ENCODE assay signal across 7 cellular contexts in genomic region chr17:17737938-17738894, GRCh38. TPM values are rescaled to one million over a fixed set of nuclear protein-coding genes. Genes with fewer than 3 reads are reported as not detected.
DNase-seq lines count a peak whose midpoint lies in the region; ATAC-seq and TF ChIP-seq lines count a peak whose summit lies in the region.

No MANE protein-coding gene starts in this region.

- H3K36me3 ChIP-seq in OCI-LY1 (ENCODE audit: insufficient read depth, low read length), result no peaks in the 10 kb centered on the region
- H3K36me3 ChIP-seq in mucosa of descending colon (ENCODE audit: low read depth), result no peaks in the 10 kb centered on the region
- no peaks in the 10 kb centered on the region for H3K36me3 ChIP-seq in tibial nerve
- no peaks in the 10 kb centered on the region for H3K36me3 ChIP-seq in effector memory CD4-positive, alpha-beta T cell (ENCODE audit: control insufficient read depth, insufficient read depth, low read length)

- H3F3A ChIP-seq in OCI-LY1 (ENCODE audit: insufficient read depth, low read length), result no peaks in the 10 kb centered on the region

- H3K4me1 ChIP-seq in OCI-LY1 (ENCODE audit: insufficient read depth, low read length, severe bottlenecking) (peaks cover 18% of the 10 kb centered on the region), mucosa of descending colon (ENCODE audit: low read depth) (peaks cover 36% of the 10 kb centered on the region), tibial nerve (peaks cover 0 to 80% (median 50%) of the 10 kb centered on the region in 4 donors)
- no peaks in the 10 kb centered on the region for H3K4me1 ChIP-seq in effector memory CD4-positive, alpha-beta T cell (ENCODE audit: control insufficient read depth, insufficient read depth, low read length, poor library complexity, severe bottlenecking)

- H2AFZ ChIP-seq in OCI-LY1 (ENCODE audit: low read length), result no peak overlapping the region

- H3K4me3 ChIP-seq in OCI-LY1 (ENCODE audit: low read depth, low read length, poor library complexity, severe bottlenecking) (no peak overlapping the region), dorsolateral prefrontal cortex (peak overlapping the region in 8 of 59 donors; percentile 12 to 67 (median 54)), mucosa of descending colon (no peak overlapping the region), tibial nerve (no peak overlapping the region)
- no peak overlapping the region for H3K4me3 ChIP-seq in effector memory CD4-positive, alpha-beta T cell (ENCODE audit: insufficient read depth, low read depth, low read length, poor library complexity, severe bottlenecking)

- 0 out of 2 replicates have a peak, but pooled peaks cover 7% of the 10 kb centered on the region for H3K27me3 ChIP-seq in OCI-LY1 (ENCODE audit: insufficient read depth, low read length)
- no peaks in the 10 kb centered on the region for H3K27me3 ChIP-seq in dorsolateral prefrontal cortex
- no peaks in the 10 kb centered on the region for H3K27me3 ChIP-seq in tibial nerve
- no peaks in the 10 kb centered on the region for H3K27me3 ChIP-seq in effector memory CD4-positive, alpha-beta T cell (replicated peaks; ENCODE audit: control insufficient read depth, insufficient read depth, low read length, poor library complexity, severe bottlenecking)

- TF ChIP-seq EP300 in tibial nerve (IDR thresholded peaks at IDR 0.05), result no peak

- H3K79me2 ChIP-seq in OCI-LY1 (ENCODE audit: insufficient read depth, low read length), result no peaks in the 10 kb centered on the region

- TF ChIP-seq CTCF in OCI-LY1 (IDR thresholded peaks at IDR 0.05; ENCODE audit: low read length), result no peak
- TF ChIP-seq CTCF in dorsolateral prefrontal cortex (IDR thresholded peaks at IDR 0.05 in 54 of 56, conservative IDR thresholded peaks at IDR 0.05 in 2 of 56; ENCODE audit: low read depth in 1 of 56, partially characterized antibody in 56 of 56), result no peak
- no peak for TF ChIP-seq CTCF in mucosa of descending colon (IDR thresholded peaks at IDR 0.05)
- TF ChIP-seq CTCF in tibial nerve (IDR thresholded peaks at IDR 0.05), result no peak

- TF ChIP-seq POLR2A in tibial nerve (IDR thresholded peaks at IDR 0.05), result no peak

- H3K27ac ChIP-seq in OCI-LY1 (ENCODE audit: low read depth, low read length, poor library complexity, severe bottlenecking), result peak overlapping the region; percentile 65
- peak overlapping the region in 58 of 59 donors; percentile 29 to 100 (median 98) for H3K27ac ChIP-seq in dorsolateral prefrontal cortex
- H3K27ac ChIP-seq in tibial nerve, result peak overlapping the region; percentile 60 to 83 (median 74)
- H3K27ac ChIP-seq in effector memory CD4-positive, alpha-beta T cell (ENCODE audit: insufficient read depth, low read length, poor library complexity, severe bottlenecking), result no peak overlapping the region

- H3K9me2 ChIP-seq in OCI-LY1 (ENCODE audit: low read depth, low read length), result no peaks in the 10 kb centered on the region

- peak overlapping the region; percentile 4; the same call in 1 of the 2 replicates for H3K9ac ChIP-seq in OCI-LY1 (ENCODE audit: low read length)

- WGBS in tibial nerve, 2 donors, result 22 to 50% methylated on average over 10 to 11 of the region's 16 CpGs

- no peak for DNase-seq in dorsolateral prefrontal cortex
- peak; percentile 78 to 86 (median 84) for DNase-seq in mucosa of descending colon
- DNase-seq in tibial nerve (ENCODE audit: low spot score in 2 of 2), result no peak
- DNase-seq in effector memory CD4-positive, alpha-beta T cell, result no peak
- no peak for DNase-seq in putamen (ENCODE audit: low spot score)
- no peak for DNase-seq in CD1c-positive myeloid dendritic cell (ENCODE audit: extremely low spot score)

- peak overlapping the region; percentile 35; the same call in 1 of the 2 replicates for H3K4me2 ChIP-seq in OCI-LY1 (ENCODE audit: low read length)

- intact Hi-C loops in dorsolateral prefrontal cortex (cut with DNase I), result loop anchor here in 1 of 2 donors (5.0 kb wide), 1 partner anchor 41 kb away; no protein-coding TSS in a partner anchor
- intact Hi-C loops in mucosa of descending colon (cut with DNase I, micrococcal nuclease), result no loop called here

- no peaks in the 10 kb centered on the region for H3K9me3 ChIP-seq in OCI-LY1 (ENCODE audit: low read length)
- H3K9me3 ChIP-seq in mucosa of descending colon, result no peaks in the 10 kb centered on the region
- H3K9me3 ChIP-seq in tibial nerve, result no peaks in the 10 kb centered on the region
- no peaks in the 10 kb centered on the region for H3K9me3 ChIP-seq in effector memory CD4-positive, alpha-beta T cell (ENCODE audit: control insufficient read depth, low read length)

- ATAC-seq in mucosa of descending colon, result peak; percentile 83

- no peaks in the 10 kb centered on the region for H4K20me1 ChIP-seq in OCI-LY1 (ENCODE audit: insufficient read depth, low read length)

RNA-seq across cellular contexts. Expression of gene RAI1, which starts 57.0 kb away (rescaled TPM):
- total RNA-seq in dorsolateral prefrontal cortex (10 to 100 TPM; 36.4 to 86.1 (median 56.3) TPM), mucosa of descending colon (10 to 100 TPM; 12.9 to 29.2 (median 17.0) TPM), tibial nerve (10 to 100 TPM; 32.9 to 52.7 (median 45.9) TPM)

Comparison
In these comparisons a context has a peak if more than half of its experiments do, and no peak if none do; other contexts are left out.
1. DNase-seq: peak in mucosa of descending colon (3 of 3); none in dorsolateral prefrontal cortex (0 of 10), tibial nerve (0 of 2), effector memory CD4-positive, alpha-beta T cell (0 of 3), putamen (single experiment) and CD1c-positive myeloid dendritic cell (single experiment).